26 cellular contexts compared by ENCODE assay signal in the genomic region with DNA sequence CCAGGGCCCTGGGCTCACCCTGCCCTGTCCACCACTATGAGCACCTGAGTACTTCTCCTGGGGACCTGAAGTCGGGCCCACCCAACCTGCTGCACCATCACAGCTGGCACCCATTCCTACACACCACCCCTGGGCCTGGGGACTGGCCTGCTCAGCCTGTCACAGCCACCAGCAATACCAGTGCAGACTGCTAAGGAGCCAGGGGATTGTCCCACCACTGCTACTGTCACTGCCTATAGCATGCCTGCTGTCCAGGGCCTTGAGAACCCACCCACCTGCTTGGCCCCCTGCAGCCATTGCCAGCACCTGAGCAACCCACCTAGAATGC.
"Had no signal": no experiment of that assay in that cellular context is flagged by ENCODE, and none has a peak within 500 bp of the region (broad histone marks: within the 10 kb centered on the region; RNA-seq: fewer than 3 reads in every experiment).

No MANE protein-coding gene starts in this region.

- DNase-seq: hippocampal formation; kidney; left colon; left lung; lower lobe of right lung; mesendoderm; naive B cell; natural killer cell; nephron progenitor cell; pancreas; posterior cingulate gyrus; retina; right cardiac atrium; stimulated activated CD4-positive, alpha-beta T cell treated with anti-CD3 and anti-CD28 coated beads, Interleukin-12 subunit alpha, Interleukin-12 subunit beta, amount 100 ng/mL, for 4 hours; stimulated activated CD4-positive, alpha-beta T cell treated with anti-CD3 and anti-CD28 coated beads, Interleukin-15, amount 100 ng/mL, for 24 hours; stimulated activated CD4-positive, alpha-beta T cell treated with anti-CD3 and anti-CD28 coated beads, Interleukin-2, amount 100 ng/mL, for 24 hours; stimulated activated CD4-positive, alpha-beta T cell treated with anti-CD3 and anti-CD28 coated beads, Interleukin-4, amount 100 ng/mL, for 1 hour; stimulated activated naive CD4-positive, alpha-beta T cell; tibial artery; uterus had no signal

- ATAC-seq: left colon; left lung; lower lobe of right lung; natural killer cell; pancreas; right cardiac atrium; sciatic nerve; stimulated activated effector memory CD8-positive, alpha-beta T cell treated with anti-CD3 and anti-CD28 coated beads, Interleukin-12 subunit alpha, Interleukin-12 subunit beta, amount 100 ng/mL, for 72 hours had no signal

- H3K27me3 Mint-ChIP-seq: type B pancreatic cell had no signal

- H3K4me3 Mint-ChIP-seq: mesothelial cell of epicardium; naive B cell; natural killer cell; nephron progenitor cell; neural progenitor cell; stimulated activated effector memory CD8-positive, alpha-beta T cell treated with anti-CD3 and anti-CD28 coated beads, Interleukin-12 subunit alpha, Interleukin-12 subunit beta, amount 100 ng/mL, for 72 hours; stimulated activated naive CD8-positive, alpha-beta T cell treated with anti-CD3 and anti-CD28 coated beads, Interleukin-15, Interleukin-2, amounts not matched to agents 100 ng/mL and 50 ng/mL, for 24 hours; type B pancreatic cell had no signal

- H3K4me1 Mint-ChIP-seq: naive B cell; natural killer cell; nephron progenitor cell; neural progenitor cell; stimulated activated effector memory CD8-positive, alpha-beta T cell treated with anti-CD3 and anti-CD28 coated beads, Interleukin-12 subunit alpha, Interleukin-12 subunit beta, amount 100 ng/mL, for 72 hours had no signal

- H3K36me3 Mint-ChIP-seq: natural killer cell; stimulated activated effector memory CD8-positive, alpha-beta T cell treated with anti-CD3 and anti-CD28 coated beads, Interleukin-12 subunit alpha, Interleukin-12 subunit beta, amount 100 ng/mL, for 72 hours had no signal

- H3K27ac Mint-ChIP-seq: mesothelial cell of epicardium; naive B cell; natural killer cell; nephron progenitor cell; neural progenitor cell; stimulated activated effector memory CD8-positive, alpha-beta T cell treated with anti-CD3 and anti-CD28 coated beads, Interleukin-12 subunit alpha, Interleukin-12 subunit beta, amount 100 ng/mL, for 72 hours; stimulated activated naive CD8-positive, alpha-beta T cell treated with anti-CD3 and anti-CD28 coated beads, Interleukin-15, Interleukin-2, amounts not matched to agents 100 ng/mL and 50 ng/mL, for 24 hours; type B pancreatic cell had no signal
